In the genomic region with DNA sequence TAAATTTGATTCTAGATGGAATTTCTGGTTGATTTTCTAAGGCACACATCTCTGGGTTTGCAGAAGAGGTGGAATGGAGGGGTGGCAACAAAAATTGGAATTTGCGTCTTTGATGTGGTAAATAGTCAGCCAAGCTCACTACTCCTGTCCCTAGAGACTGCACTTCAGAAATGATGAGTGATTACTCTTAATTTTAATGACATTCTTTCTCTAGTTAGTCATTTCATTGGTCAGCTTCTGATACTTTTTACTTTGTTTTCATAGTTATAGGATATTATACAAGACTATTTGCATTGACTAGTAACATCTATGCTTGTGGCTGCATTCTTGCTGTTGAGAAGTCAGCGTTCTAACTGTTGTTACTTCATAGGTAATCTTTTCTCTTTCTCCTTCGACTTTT, we compare ENCODE assay signal across 26 cellular contexts.
A peak's percentile ranks its signal among the peaks of the same experiment; 100 is the strongest.
DNase-seq lines count a peak whose midpoint lies in the region; ATAC-seq, FAIRE-seq and TF ChIP-seq lines count a peak whose summit lies in the region.
"Had no signal": no experiment of that assay in that cellular context is flagged by ENCODE, and none has a peak within 500 bp of the region (broad histone marks: within the 10 kb centered on the region; RNA-seq: fewer than 3 reads in every experiment).

No MANE protein-coding gene starts in this region.

- no peaks in the 10 kb centered on the region for H3K27me3 Mint-ChIP-seq in chondrocyte (ENCODE audit: low read depth)
- H3K27me3 Mint-ChIP-seq: activated T-cell treated with anti-CD3 and anti-CD28 coated beads, Interleukin-2, amount 50 U/mL, for 24 hours had no signal

- H3K36me3 Mint-ChIP-seq in chondrocyte (ENCODE audit: low read depth): peaks cover 1% of the 10 kb centered on the region

- H3K4me3 ChIP-seq in skeletal muscle cell (ENCODE audit: low read depth, low read length): no peak overlapping the region
- H3K4me3 ChIP-seq: esophagus muscularis mucosa, SK-N-MC, skin epidermis, tibial nerve had no signal

- DNase-seq in EH (ENCODE audit: low read depth) (peak; percentile 71), RCC 7860 (ENCODE audit: low spot score) (peak; percentile 13), chondrocyte (ENCODE audit: low spot score) (no peak), skeletal muscle cell (ENCODE audit: low read depth) (peak; percentile 69), NCI-H1417 treated with DMSO at 0.1 percent for 48 hours (lab: John Stamatoyannopoulos, UW) (no peak), NCI-H524 treated with DMSO at 0.1 percent for 48 hours (lab: John Stamatoyannopoulos, UW) (no peak), occipital lobe (lab: John Stamatoyannopoulos, UW) (no peak)
- DNase-seq: activated CD8-positive, alpha-beta T cell treated with anti-CD3 and anti-CD28 coated beads, Interleukin-2, amount 10 ng/mL, durations not matched to agents 7 days and 5 days; activated naive CD4-positive, alpha-beta T cell treated with anti-CD3 and anti-CD28 coated beads for 36 hours; activated T-cell treated with anti-CD3 and anti-CD28 coated beads, Interleukin-2, amount 50 U/mL, for 24 hours; AML-193; anterior cingulate cortex; COR-L47; DMS79 treated with DMSO at 0.1 percent for 48 hours; effector memory CD4-positive, alpha-beta T cell; NCI-H1694 treated with DMSO at 0.1 percent for 48 hours; NCI-H345; stimulated activated naive CD4-positive, alpha-beta T cell treated with Interleukin-2 at 50 U/mL for 16 hours; T-helper 9 cell had no signal

- no peak for TF ChIP-seq CTCF in chondrocyte (IDR thresholded peaks at IDR 0.05)

- H3K27ac Mint-ChIP-seq in chondrocyte (ENCODE audit: unreplicated experiment): peak overlapping the region; percentile 24
- H3K27ac Mint-ChIP-seq: activated CD8-positive, alpha-beta T cell treated with anti-CD3 and anti-CD28 coated beads, Interleukin-2, amount 10 ng/mL, durations not matched to agents 7 days and 5 days; activated naive CD4-positive, alpha-beta T cell treated with anti-CD3 and anti-CD28 coated beads for 36 hours; activated T-cell treated with anti-CD3 and anti-CD28 coated beads, Interleukin-2, amount 50 U/mL, for 24 hours had no signal

- H3K9me3 Mint-ChIP-seq in chondrocyte (ENCODE audit: low read depth): no peaks in the 10 kb centered on the region
- H3K9me3 Mint-ChIP-seq: activated T-cell treated with anti-CD3 and anti-CD28 coated beads, Interleukin-2, amount 50 U/mL, for 24 hours had no signal

- FAIRE-seq in RCC 7860 (lab: Jason Lieb, UNC): no peak

- ATAC-seq in GM21447 (IDR thresholded peaks at IDR 0.05; ENCODE audit: unreplicated experiment): no peak
- ATAC-seq: activated CD4-positive, CD25-positive, alpha-beta regulatory T cell treated with anti-CD3 and anti-CD28 coated beads, Interleukin-2, amount 50 U/mL, for 24 hours; activated CD8-positive, alpha-beta T cell treated with anti-CD3 and anti-CD28 coated beads, Interleukin-2, amount 10 ng/mL, durations not matched to agents 7 days and 5 days; left lobe of liver had no signal

- peak overlapping the region; percentile 59 for H3K4me3 Mint-ChIP-seq in chondrocyte (ENCODE audit: unreplicated experiment)
- H3K4me3 Mint-ChIP-seq: activated CD8-positive, alpha-beta T cell treated with anti-CD3 and anti-CD28 coated beads, Interleukin-2, amount 10 ng/mL, durations not matched to agents 7 days and 5 days; activated naive CD4-positive, alpha-beta T cell treated with anti-CD3 and anti-CD28 coated beads for 36 hours; activated T-cell treated with anti-CD3 and anti-CD28 coated beads, Interleukin-2, amount 50 U/mL, for 24 hours had no signal

- peaks cover 49% of the 10 kb centered on the region for H3K4me1 Mint-ChIP-seq in chondrocyte (ENCODE audit: low read depth)

Comparison
In these comparisons a context has a peak if more than half of its experiments do, and no peak if none do; other contexts are left out.
1. DNase-seq: peak in EH (single experiment), RCC 7860 (single experiment) and skeletal muscle cell (single experiment); none in chondrocyte (single experiment), NCI-H1417 treated with DMSO at 0.1 percent for 48 hours (single experiment), NCI-H524 treated with DMSO at 0.1 percent for 48 hours (single experiment) and occipital lobe (single experiment).